Comparison of ENCODE assay signal across 9 cellular contexts in genomic region chr2:161564906-161565305, GRCh38. TPM values are rescaled to one million over a fixed set of nuclear protein-coding genes. Genes with fewer than 3 reads are reported as not detected.
"Had no signal": no experiment of that assay in that cellular context is flagged by ENCODE, and none has a peak within 500 bp of the region (broad histone marks: within the 10 kb centered on the region; RNA-seq: fewer than 3 reads in every experiment).

No MANE protein-coding gene starts in this region.

- ATAC-seq: GM12878 had no signal

- FAIRE-seq: G401.6, GM12878, GM12891, GM12892, GM18507, GM19239 had no signal

- DNase-seq: GDM1, GF-D8 had no signal

- H3K4me3 ChIP-seq: GM12878 had no signal

RNA-seq across cellular contexts. Expression of gene SLC4A10, which starts 59.3 kb away (rescaled TPM):
- total RNA-seq: G401, GM12878 had no signal
